ENCODE assay signal across 1 cellular context in the genomic region with DNA sequence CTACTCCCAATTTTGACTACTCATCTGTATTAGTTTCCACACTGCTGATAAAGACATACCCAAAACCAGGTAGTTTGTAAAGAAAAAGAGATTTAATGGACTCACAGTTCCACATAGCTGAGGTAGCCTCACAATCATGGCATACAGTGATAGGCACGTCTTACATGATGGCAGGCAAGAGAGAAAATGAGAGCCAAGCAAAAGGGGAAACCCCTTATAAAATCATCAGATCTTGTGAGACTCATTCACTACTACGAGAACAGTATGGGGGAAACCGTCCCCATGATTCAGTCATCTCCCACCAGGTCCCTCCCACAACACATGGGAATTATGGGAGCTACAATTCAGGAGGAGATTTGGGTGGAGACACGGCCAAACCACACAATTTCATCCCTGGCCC.
A peak's percentile ranks its signal among the peaks of the same experiment; 100 is the strongest.
TF ChIP-seq lines count a peak whose summit lies in the region.

No MANE protein-coding gene starts in this region.

TF ChIP-seq in K562, 482 proteins besides CTCF, POLR2A, EP300 and RAD21:
- peak; percentile 20 for TF ChIP-seq ZFP36 (IDR thresholded peaks at IDR 0.05; ENCODE audit: low read depth, low read length, partially characterized antibody)
